In genomic region chr14:42214981-42215491, GRCh38 we compare ENCODE assay signal across 10 cellular contexts.
DNase-seq lines count a peak whose midpoint lies in the region.
"Had no signal": no experiment of that assay in that cellular context is flagged by ENCODE, and none has a peak within 500 bp of the region (broad histone marks: within the 10 kb centered on the region; RNA-seq: fewer than 3 reads in every experiment).

No MANE protein-coding gene starts in this region.

- H3K4ac ChIP-seq in neuronal stem cell (ENCODE audit: low read length) = no peak overlapping the region

- DNase-seq in MG63 (peak; percentile 75), dermis blood vessel endothelial cell (peak; percentile 2), neuronal stem cell (ENCODE audit: low spot score) (peak; percentile 12), NCI-H2029 (lab: John Stamatoyannopoulos, UW) (no peak), NCI-H82 (lab: John Stamatoyannopoulos, UW) (no peak), immature natural killer cell (no peak)
- no peak for DNase-seq in effector memory CD4-positive, alpha-beta T cell
- DNase-seq: activated CD4-positive, alpha-beta T cell treated with anti-CD3 and anti-CD28 coated beads, Interleukin-2, amount 10 ng/mL, durations not matched to agents 7 days and 5 days had no signal

- H2BK5ac ChIP-seq in neuronal stem cell (ENCODE audit: low read length) = no peak overlapping the region

- H2AFZ ChIP-seq in neuronal stem cell (ENCODE audit: low read length) = no peak overlapping the region

- H3K27me3 ChIP-seq in BLaER1 (no peaks in the 10 kb centered on the region), MG63 (no peaks in the 10 kb centered on the region), neuronal stem cell (ENCODE audit: control insufficient read depth in 3 of 3, insufficient read depth in 3 of 3, low read depth in 1 of 3, low read length in 3 of 3) (no peaks in the 10 kb centered on the region)
- H3K27me3 ChIP-seq in effector memory CD4-positive, alpha-beta T cell (replicated peaks; ENCODE audit: control insufficient read depth, insufficient read depth, low read length, poor library complexity, severe bottlenecking) = no peaks in the 10 kb centered on the region

- H3K9ac ChIP-seq in BLaER1 = no peak overlapping the region
- no peak overlapping the region for H3K9ac ChIP-seq in neuronal stem cell (ENCODE audit: low read depth, low read length, poor library complexity)

- H3K23ac ChIP-seq in neuronal stem cell (ENCODE audit: low read depth, low read length, poor library complexity) = no peak overlapping the region

- no peak overlapping the region for H3K18ac ChIP-seq in neuronal stem cell (ENCODE audit: low read length)

- H4K91ac ChIP-seq in neuronal stem cell (ENCODE audit: low read depth, low read length, poor library complexity) = no peak overlapping the region

- H3K79me1 ChIP-seq in neuronal stem cell (ENCODE audit: low read depth, low read length) = no peaks in the 10 kb centered on the region

- no peak overlapping the region for H2BK120ac ChIP-seq in neuronal stem cell (ENCODE audit: low read depth, low read length)

- H3K14ac ChIP-seq in neuronal stem cell (ENCODE audit: low read length) = no peak overlapping the region

- H3K4me3 Mint-ChIP-seq in immature natural killer cell = no peak overlapping the region
- H3K4me3 Mint-ChIP-seq: activated CD4-positive, alpha-beta T cell treated with anti-CD3 and anti-CD28 coated beads, Interleukin-2, amount 10 ng/mL, durations not matched to agents 7 days and 5 days; central memory CD8-positive, alpha-beta T cell had no signal

- H3K4me1 Mint-ChIP-seq in immature natural killer cell = no peaks in the 10 kb centered on the region
- H3K4me1 Mint-ChIP-seq: activated CD4-positive, alpha-beta T cell treated with anti-CD3 and anti-CD28 coated beads, Interleukin-2, amount 10 ng/mL, durations not matched to agents 7 days and 5 days; central memory CD8-positive, alpha-beta T cell had no signal

- H3K9me3 Mint-ChIP-seq in immature natural killer cell = peaks cover 4 to 16% (median 10%) of the 10 kb centered on the region in 6 donors
- H3K9me3 Mint-ChIP-seq: activated CD4-positive, alpha-beta T cell treated with anti-CD3 and anti-CD28 coated beads, Interleukin-2, amount 10 ng/mL, durations not matched to agents 7 days and 5 days had no signal

- H4K20me1 ChIP-seq in BLaER1 = no peaks in the 10 kb centered on the region

- no peaks in the 10 kb centered on the region for H3K36me3 ChIP-seq in BLaER1
- no peaks in the 10 kb centered on the region; the same call in 1 of the 2 replicates for H3K36me3 ChIP-seq in MG63
- H3K36me3 ChIP-seq in neuronal stem cell (replicated peaks in 1 of 2; ENCODE audit: control insufficient read depth in 2 of 2, insufficient read depth in 2 of 2, low read length in 2 of 2) = no peaks in the 10 kb centered on the region
- no peaks in the 10 kb centered on the region for H3K36me3 ChIP-seq in effector memory CD4-positive, alpha-beta T cell (ENCODE audit: control insufficient read depth, insufficient read depth, low read length)

- no peak overlapping the region for H2BK15ac ChIP-seq in neuronal stem cell (ENCODE audit: low read length)

- H3K4me1 ChIP-seq in BLaER1 (peaks cover 6% of the 10 kb centered on the region; the same call in 1 of the 2 replicates), neuronal stem cell (ENCODE audit: control insufficient read depth in 2 of 2, insufficient read depth in 1 of 2, low read depth in 1 of 2, low read length in 2 of 2) (peaks cover 0 to 4% of the 10 kb centered on the region in 2 donors)
- H3K4me1 ChIP-seq in effector memory CD4-positive, alpha-beta T cell (ENCODE audit: control insufficient read depth, insufficient read depth, low read length, poor library complexity, severe bottlenecking) = no peaks in the 10 kb centered on the region

- peak overlapping the region; percentile 16; the same call in 1 of the 2 replicates for H3K4me2 ChIP-seq in BLaER1
- H3K4me2 ChIP-seq in neuronal stem cell (ENCODE audit: insufficient read depth, low read length, poor library complexity, severe bottlenecking) = no peak overlapping the region

- no peak overlapping the region for H2BK12ac ChIP-seq in neuronal stem cell (ENCODE audit: low read length)

- H3K27ac ChIP-seq in BLaER1 = no peak overlapping the region
- peak overlapping the region; percentile 32 for H3K27ac ChIP-seq in neuronal stem cell (replicated peaks; ENCODE audit: low read length)
- H3K27ac ChIP-seq in effector memory CD4-positive, alpha-beta T cell (ENCODE audit: insufficient read depth, low read length, poor library complexity, severe bottlenecking) = no peak overlapping the region

- no peak overlapping the region for H4K8ac ChIP-seq in neuronal stem cell (ENCODE audit: low read depth, low read length)

- H3K9me3 ChIP-seq in BLaER1 (no peaks in the 10 kb centered on the region), MG63 (no peaks in the 10 kb centered on the region), neuronal stem cell (replicated peaks in 1 of 2; ENCODE audit: control insufficient read depth in 2 of 2, insufficient read depth in 1 of 2, low read depth in 1 of 2, low read length in 2 of 2) (no peaks in the 10 kb centered on the region)
- H3K9me3 ChIP-seq in effector memory CD4-positive, alpha-beta T cell (ENCODE audit: control insufficient read depth, low read length) = no peaks in the 10 kb centered on the region

- no peaks in the 10 kb centered on the region for H3K36me3 Mint-ChIP-seq in immature natural killer cell

- H3K4me3 ChIP-seq in BLaER1 (no peak overlapping the region), MG63 (no peak overlapping the region), neuronal stem cell (ENCODE audit: low read length in 2 of 2) (no peak overlapping the region)
- H3K4me3 ChIP-seq in effector memory CD4-positive, alpha-beta T cell (ENCODE audit: insufficient read depth, low read depth, low read length, poor library complexity, severe bottlenecking) = no peak overlapping the region

- H3K27ac Mint-ChIP-seq in immature natural killer cell = no peak overlapping the region
- H3K27ac Mint-ChIP-seq: activated CD4-positive, alpha-beta T cell treated with anti-CD3 and anti-CD28 coated beads, Interleukin-2, amount 10 ng/mL, durations not matched to agents 7 days and 5 days had no signal

- peaks cover 0 to 3% (median 0%) of the 10 kb centered on the region in 3 donors for H3K27me3 Mint-ChIP-seq in immature natural killer cell (ENCODE audit: low read depth in 3 of 3)
- H3K27me3 Mint-ChIP-seq: activated CD4-positive, alpha-beta T cell treated with anti-CD3 and anti-CD28 coated beads, Interleukin-2, amount 10 ng/mL, durations not matched to agents 7 days and 5 days; central memory CD8-positive, alpha-beta T cell had no signal

- H2AK5ac ChIP-seq in neuronal stem cell (ENCODE audit: low read depth, low read length) = no peak overlapping the region

Comparison
In these comparisons a context has a peak if more than half of its experiments do, and no peak if none do; other contexts are left out.
1. DNase-seq: peak in MG63 (single experiment), dermis blood vessel endothelial cell (single experiment) and neuronal stem cell (single experiment); none in NCI-H2029 (single experiment), effector memory CD4-positive, alpha-beta T cell (0 of 3), NCI-H82 (single experiment) and immature natural killer cell (0 of 3).